Comparison of ENCODE assay signal across 12 cellular contexts in the genomic region with DNA sequence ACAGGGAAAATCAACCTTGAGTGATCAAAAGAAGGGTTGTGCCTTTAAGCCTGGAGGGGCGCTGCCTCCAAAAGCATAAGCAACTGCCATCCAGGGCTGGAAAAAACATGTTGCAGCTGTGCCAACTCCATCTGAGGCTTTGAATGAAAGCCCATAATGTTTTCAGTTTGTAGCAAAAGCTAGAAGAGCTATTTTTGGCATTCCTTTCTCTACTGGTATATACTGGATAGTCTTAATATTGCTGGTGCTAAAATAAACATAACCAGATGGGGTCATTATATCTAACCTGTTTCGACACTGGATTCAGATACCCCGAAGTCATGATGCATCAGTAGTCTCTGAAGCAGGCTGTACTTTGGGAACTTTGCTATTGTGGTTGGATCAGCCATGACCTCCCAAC. TPM values are rescaled to one million over a fixed set of nuclear protein-coding genes. Genes with fewer than 3 reads are reported as not detected.
DNase-seq lines count a peak whose midpoint lies in the region; ATAC-seq, FAIRE-seq and TF ChIP-seq lines count a peak whose summit lies in the region.
"Had no signal": no experiment of that assay in that cellular context is flagged by ENCODE, and none has a peak within 500 bp of the region (broad histone marks: within the 10 kb centered on the region; RNA-seq: fewer than 3 reads in every experiment).

No MANE protein-coding gene starts in this region.

- intact Hi-C loops in GM12878 (cut with micrococcal nuclease; ENCODE audit: unreplicated experiment) (no loop called here), left colon (cut with DNase I, micrococcal nuclease) (no loop called here)
- intact Hi-C loops in naive thymus-derived CD4-positive, alpha-beta T cell (cut with micrococcal nuclease): no loop called here

- H3K4me1 Mint-ChIP-seq in naive thymus-derived CD4-positive, alpha-beta T cell: peaks cover 6 to 75% (median 23%) of the 10 kb centered on the region in 7 donors

- DNase-seq in HFF-Myc (ENCODE audit: extremely low read depth, low read depth): peak; percentile 88
- DNase-seq in GM12878 (ENCODE audit: low read depth, low spot score): no peak
- no peak for DNase-seq in thoracic aorta (ENCODE audit: low spot score)
- DNase-seq in left colon: no peak
- DNase-seq in naive thymus-derived CD4-positive, alpha-beta T cell: no peak
- DNase-seq: activated gamma-delta T cell, NCI-H748 treated with DMSO at 0.1 percent for 48 hours had no signal

- no peaks in the 10 kb centered on the region for H3K36me3 ChIP-seq in GM12878 (ENCODE audit: control insufficient read depth in 2 of 2, insufficient read depth in 2 of 2, low read length in 1 of 2)
- H3K36me3 ChIP-seq in thoracic aorta: no peaks in the 10 kb centered on the region
- H3K36me3 ChIP-seq in naive thymus-derived CD4-positive, alpha-beta T cell (ENCODE audit: control insufficient read depth in 2 of 3, insufficient read depth in 3 of 3, low read length in 3 of 3): no peaks in the 10 kb centered on the region
- H3K36me3 ChIP-seq: esophagus muscularis mucosa had no signal

- ATAC-seq in GM12878 (no peak), thoracic aorta (ENCODE audit: insufficient number of reproducible peaks, low FRiP score, low read depth) (no peak), left colon (no peak), HG03196 (IDR thresholded peaks at IDR 0.05; ENCODE audit: unreplicated experiment) (no peak)
- ATAC-seq in naive thymus-derived CD4-positive, alpha-beta T cell: no peak

- H3K4me2 ChIP-seq in GM12878 (ENCODE audit: control insufficient read depth, insufficient read depth): no peak overlapping the region

- BruUV-seq in GM12878 (replicated peaks; lab: Mats Ljungman, UMichigan): no TSS peak

- no peak overlapping the region for H3K9ac ChIP-seq in GM12878 (ENCODE audit: control insufficient read depth, insufficient read depth, low read length)

- peaks cover 0 to 32% (median 0%) of the 10 kb centered on the region in 5 donors for H3K36me3 Mint-ChIP-seq in naive thymus-derived CD4-positive, alpha-beta T cell

- no peaks in the 10 kb centered on the region for H3K27me3 Mint-ChIP-seq in naive thymus-derived CD4-positive, alpha-beta T cell

- H3K27me3 ChIP-seq in GM12878 (replicated peaks in 1 of 2; ENCODE audit: control insufficient read depth in 2 of 2, insufficient read depth in 2 of 2, low read length in 1 of 2) (no peaks in the 10 kb centered on the region), layer of hippocampus (ENCODE audit: control insufficient read depth, insufficient read depth, low read length) (no peaks in the 10 kb centered on the region), thoracic aorta (replicated peaks; ENCODE audit: insufficient read depth) (no peaks in the 10 kb centered on the region)
- H3K27me3 ChIP-seq in naive thymus-derived CD4-positive, alpha-beta T cell (ENCODE audit: control insufficient read depth in 2 of 2, insufficient read depth in 2 of 2, low read length in 2 of 2): no peaks in the 10 kb centered on the region
- H3K27me3 ChIP-seq: esophagus muscularis mucosa had no signal

- TF ChIP-seq EP300 in GM12878 (IDR thresholded peaks at IDR 0.05; ENCODE audit: borderline replicate concordance in 1 of 2, control insufficient read depth in 1 of 2, low read depth in 2 of 2, low read length in 2 of 2): no peak

- FAIRE-seq in GM12878 (lab: Jason Lieb, UNC): no peak
- FAIRE-seq: TTC549 had no signal

- peak overlapping the region in 1 of 9 donors; percentile 28 for H3K27ac Mint-ChIP-seq in naive thymus-derived CD4-positive, alpha-beta T cell

- H3K9me3 ChIP-seq in GM12878 (replicated peaks; ENCODE audit: control insufficient read depth, insufficient read depth, low read length): no peaks in the 10 kb centered on the region
- no peaks in the 10 kb centered on the region for H3K9me3 ChIP-seq in thoracic aorta
- H3K9me3 ChIP-seq in naive thymus-derived CD4-positive, alpha-beta T cell (ENCODE audit: control insufficient read depth in 2 of 3, low read length in 3 of 3): no peaks in the 10 kb centered on the region
- H3K9me3 ChIP-seq: esophagus muscularis mucosa had no signal

- H3K4me3 ChIP-seq in HFF-Myc (replicated peaks; ENCODE audit: low read depth, low read length): no peak overlapping the region
- no peak overlapping the region for H3K4me3 ChIP-seq in GM12878
- H3K4me3 ChIP-seq in thoracic aorta: peak overlapping the region; percentile 30
- H3K4me3 ChIP-seq in naive thymus-derived CD4-positive, alpha-beta T cell (ENCODE audit: low read length): no peak overlapping the region
- H3K4me3 ChIP-seq: esophagus muscularis mucosa had no signal

- CTCF ChIA-PET in GM12878 (lab: Yijun Ruan, JAX): interaction anchor here (1.2 to 4.4 kb wide), 14 partner anchors 8 to 49 kb away, joined by 3 to 28 read pairs (median 5); no protein-coding TSS in a partner anchor
- CTCF ChIA-PET in naive thymus-derived CD4-positive, alpha-beta T cell (lab: Charles Lee): no interaction called here

- peak; percentile 39 for TF ChIP-seq CTCF in HFF-Myc (IDR thresholded peaks at IDR 0.05; ENCODE audit: low read depth, low read length, missing control alignments)
- TF ChIP-seq CTCF in GM12878 (IDR thresholded peaks at IDR 0.05 in 2 of 3, conservative IDR thresholded peaks at IDR 0.05 in 1 of 3; ENCODE audit: control insufficient read depth in 2 of 3, extremely low read depth in 1 of 3, insufficient read depth in 1 of 3, low read depth in 3 of 3, low read length in 3 of 3): no peak
- TF ChIP-seq CTCF in thoracic aorta (IDR thresholded peaks at IDR 0.05): no peak

- no peaks in the 10 kb centered on the region for H3K9me3 Mint-ChIP-seq in naive thymus-derived CD4-positive, alpha-beta T cell
- H3K9me3 Mint-ChIP-seq: neural crest cell had no signal

- H3K4me1 ChIP-seq in GM12878 (ENCODE audit: control insufficient read depth, insufficient read depth, low read length): peaks cover 65% of the 10 kb centered on the region
- H3K4me1 ChIP-seq in thoracic aorta (ENCODE audit: control insufficient read depth in 1 of 2, low read depth in 2 of 2): peaks cover 31 to 53% of the 10 kb centered on the region in 2 donors
- peaks cover 0 to 11% of the 10 kb centered on the region in 2 donors for H3K4me1 ChIP-seq in naive thymus-derived CD4-positive, alpha-beta T cell (ENCODE audit: control insufficient read depth in 2 of 2, insufficient read depth in 2 of 2, low read length in 2 of 2)

- H4K20me1 ChIP-seq in GM12878 (ENCODE audit: control insufficient read depth, insufficient read depth): no peaks in the 10 kb centered on the region

- no peak overlapping the region for H3K4me3 Mint-ChIP-seq in naive thymus-derived CD4-positive, alpha-beta T cell
- H3K4me3 Mint-ChIP-seq: neural crest cell had no signal

- SMC1A ChIA-PET in GM12878 (lab: Charles Lee; ENCODE audit: uncharacterized antibody, unreplicated experiment): interaction anchor here (0.9 to 5.7 kb wide), 19 partner anchors 9 to 366 kb away, joined by 3 to 40 read pairs (median 8); no protein-coding TSS in a partner anchor

- TF ChIP-seq RAD21 in GM12878 (IDR thresholded peaks at IDR 0.05; ENCODE audit: insufficient read depth, low read depth, low read length): 0 out of 2 replicates have a peak, but pooled peaks have one; percentile 4

- H2AFZ ChIP-seq in GM12878 (ENCODE audit: control insufficient read depth, low read depth, low read length): no peak overlapping the region

- H3K27ac ChIP-seq in GM12878 (ENCODE audit: control insufficient read depth, insufficient read depth) (no peak overlapping the region), layer of hippocampus (ENCODE audit: low read depth, low read length) (peak overlapping the region; percentile 71), thoracic aorta (peak overlapping the region; percentile 16 to 42)
- H3K27ac ChIP-seq in naive thymus-derived CD4-positive, alpha-beta T cell (ENCODE audit: low read depth, low read length): no peak overlapping the region
- H3K27ac ChIP-seq: esophagus muscularis mucosa had no signal

- TF ChIP-seq POLR2A in GM12878 (IDR thresholded peaks at IDR 0.05; ENCODE audit: low read depth, low read length): no peak

- in situ Hi-C loops in GM12878 (cut with MboI): no loop called here

- RAD21 ChIA-PET in GM12878 (lab: Charles Lee; ENCODE audit: unreplicated experiment): interaction anchor here (1.1 to 3.0 kb wide), 9 partner anchors 9 to 49 kb away, joined by 3 to 12 read pairs (median 5); partner anchors contain the start of gene ANXA4

- POLR2A ChIA-PET in GM12878 (lab: Charles Lee): interaction anchor here (0.8 to 1.9 kb wide), 7 partner anchors 11 to 46 kb away, joined by 3 to 7 read pairs (median 3); no protein-coding TSS in a partner anchor
- POLR2A ChIA-PET in naive thymus-derived CD4-positive, alpha-beta T cell (lab: Charles Lee): no interaction called here

- peaks cover 10% of the 10 kb centered on the region for H3K79me2 ChIP-seq in GM12878 (ENCODE audit: control insufficient read depth, insufficient read depth, low read length)

- 68% methylated on average over 3 of the region's 3 CpGs for WGBS in GM12878 (ENCODE audit: insufficient coverage, insufficient replicate concordance, low lambda C conversion rate, missing lambda C conversion rate)

TF ChIP-seq in GM12878, 131 proteins besides CTCF, POLR2A, EP300 and RAD21 (continues in another document):
- TF ChIP-seq IKZF1 (conservative IDR thresholded peaks at IDR 0.05): no peak

RNA-seq across cellular contexts. Expression of gene ANXA4, which starts 25.1 kb away (rescaled TPM):
- total RNA-seq in GM12878 (2013; cell fraction: nucleolus; rRNA removed): 52.6 and 58.2 TPM in 2 replicates
- total RNA-seq in GM12878 (2014; rRNA removed) (59.3 and 60.0 TPM in 2 replicates), GM12878 (2014; rRNA removed; fragmentation: Illumina TruSeq; extraction: Trizol) (16.3 and 17.7 TPM in 2 replicates), GM12878 (2021) (57.5 and 64.2 TPM in 2 replicates), thoracic aorta (10 to 100 TPM; 62.8 to 67.8 TPM), left colon (100 to 1,000 TPM; 271 to 289 TPM)
- polyA plus RNA-seq in GM12878 (2011; ENCODE audit: low read depth): 18.8 TPM
- polyA plus RNA-seq in GM12878 (2011; rRNA removed) (81.6 and 97.2 TPM in 2 replicates), GM12878 (2014; fragmentation: Illumina TruSeq; extraction: Trizol) (57.9 and 74.3 TPM in 2 replicates), GM12878 (2014; fragmentation: Nextera tagmentation; extraction: Ambion mirVana) (10 to 100 TPM; 64.6 to 73.1 TPM), GM12878 (2014; rRNA removed) (78.8 and 94.3 TPM in 2 replicates), GM12878 (2016; fragmentation: Nextera tagmentation; extraction: Ambion mirVana) (10 to 100 TPM; 69.0 to 74.2 TPM)
- 71.3 and 110 TPM in 2 replicates for polyA plus RNA-seq in GM12878 (2011; cell fraction: cytosol; rRNA removed)
- polyA plus RNA-seq in GM12878 (2011; cell fraction: nucleus; rRNA removed): 110 and 122 TPM in 2 replicates
- polyA plus RNA-seq in GM12878 (2012): 44.2 and 54.2 TPM in 2 replicates
- polyA minus RNA-seq in GM12878 (2011; rRNA and poly(A)+ RNA removed): 77.5 and 85.9 TPM in 2 replicates
- 24.5 and 37.8 TPM in 2 replicates for polyA minus RNA-seq in GM12878 (2011; cell fraction: cytosol; rRNA and poly(A)+ RNA removed)
- 21.4 and 30.3 TPM in 2 replicates for polyA minus RNA-seq in GM12878 (2011; cell fraction: nucleus; rRNA and poly(A)+ RNA removed)
- total RNA-seq in naive thymus-derived CD4-positive, alpha-beta T cell: 10 to 100 TPM in 4 of 5 experiments, 1 to 10 TPM in 1; 8.0 to 75.6 (median 15.9) TPM
- 1 to 10 TPM; 3.1 to 4.9 TPM for polyA plus RNA-seq in naive thymus-derived CD4-positive, alpha-beta T cell

Comparison
In these comparisons a context has a peak if more than half of its experiments do, and no peak if none do; other contexts are left out.
1. H3K27ac ChIP-seq: peak in layer of hippocampus (single experiment) and thoracic aorta (2 of 2); none in GM12878 (single experiment) and naive thymus-derived CD4-positive, alpha-beta T cell (single experiment).